ENCODE assay signal across 17 cellular contexts in the genomic region with DNA sequence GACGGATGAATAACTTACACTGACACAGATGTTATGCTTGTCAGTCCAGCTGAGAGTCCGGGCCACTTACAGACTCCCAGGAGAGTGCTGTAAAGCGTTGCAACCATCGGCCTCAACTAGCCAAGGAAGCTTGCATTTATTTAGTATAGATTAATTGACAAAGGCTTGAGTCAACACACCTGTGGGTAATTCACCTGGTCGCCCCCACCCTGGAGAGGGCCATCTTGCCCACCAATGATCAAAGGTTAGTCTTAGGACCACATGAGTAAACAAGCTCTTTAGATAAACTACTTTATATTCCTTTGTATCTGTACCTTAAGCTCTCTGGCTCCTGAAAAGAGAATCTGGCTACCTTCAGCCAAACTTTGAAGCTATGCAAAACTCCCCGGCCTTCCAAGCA. TPM values are rescaled to one million over a fixed set of nuclear protein-coding genes. Genes with fewer than 3 reads are reported as not detected.
DNase-seq lines count a peak whose midpoint lies in the region; ATAC-seq and TF ChIP-seq lines count a peak whose summit lies in the region.
"Had no signal": no experiment of that assay in that cellular context is flagged by ENCODE, and none has a peak within 500 bp of the region (broad histone marks: within the 10 kb centered on the region; RNA-seq: fewer than 3 reads in every experiment).

No MANE protein-coding gene starts in this region.

- H3F3A ChIP-seq in smooth muscle cell (ENCODE audit: low read depth) = no peaks in the 10 kb centered on the region

- peaks cover 29% of the 10 kb centered on the region for H3K4me1 Mint-ChIP-seq in activated naive CD8-positive, alpha-beta T cell (ENCODE audit: low read depth)
- H3K4me1 Mint-ChIP-seq in activated naive CD8-positive, alpha-beta T cell treated with anti-CD3 and anti-CD28 coated beads for 36 hours = peaks cover 21% of the 10 kb centered on the region

- H3K9me3 Mint-ChIP-seq in activated naive CD8-positive, alpha-beta T cell (ENCODE audit: low read depth) = no peaks in the 10 kb centered on the region
- H3K9me3 Mint-ChIP-seq in activated naive CD8-positive, alpha-beta T cell treated with anti-CD3 and anti-CD28 coated beads for 36 hours = peaks cover 12% of the 10 kb centered on the region
- H3K9me3 Mint-ChIP-seq: CD4-positive, CD25-positive, alpha-beta regulatory T cell had no signal

- H3K9me3 ChIP-seq in Panc1 (ENCODE audit: control insufficient read depth, insufficient read depth, low read depth, low read length) (peaks cover 9% of the 10 kb centered on the region; the same call in 1 of the 2 replicates), hepatocyte (ENCODE audit: low read depth) (no peaks in the 10 kb centered on the region), smooth muscle cell (replicated peaks; ENCODE audit: low read depth) (no peaks in the 10 kb centered on the region)
- no peaks in the 10 kb centered on the region for H3K9me3 ChIP-seq in effector memory CD4-positive, alpha-beta T cell (ENCODE audit: control insufficient read depth, low read length)
- H3K9me3 ChIP-seq: HAP-1 had no signal

- H3K36me3 Mint-ChIP-seq in activated naive CD8-positive, alpha-beta T cell = peaks cover 20% of the 10 kb centered on the region
- peaks cover 64% of the 10 kb centered on the region for H3K36me3 Mint-ChIP-seq in activated naive CD8-positive, alpha-beta T cell treated with anti-CD3 and anti-CD28 coated beads for 36 hours

- H3K27ac Mint-ChIP-seq in activated naive CD8-positive, alpha-beta T cell = peak overlapping the region; percentile 58
- H3K27ac Mint-ChIP-seq in activated naive CD8-positive, alpha-beta T cell treated with anti-CD3 and anti-CD28 coated beads for 36 hours = no peak overlapping the region
- H3K27ac Mint-ChIP-seq: GM23338 had no signal

- in situ Hi-C loops in Panc1 (cut with HindIII; ENCODE audit: low pct_unique_long_range_greater_than_20kb, low sequenced_read_pairs) = no loop called here

- H2AFZ ChIP-seq in hepatocyte (no peak overlapping the region), smooth muscle cell (ENCODE audit: low read depth) (no peak overlapping the region)
- H2AFZ ChIP-seq: GM23338 had no signal

- peaks cover 77% of the 10 kb centered on the region for H3K79me2 ChIP-seq in hepatocyte
- peaks cover 68% of the 10 kb centered on the region for H3K79me2 ChIP-seq in smooth muscle cell (ENCODE audit: low read depth)

- H3K4me3 Mint-ChIP-seq in activated naive CD8-positive, alpha-beta T cell = no peak overlapping the region
- H3K4me3 Mint-ChIP-seq in activated naive CD8-positive, alpha-beta T cell treated with anti-CD3 and anti-CD28 coated beads for 36 hours = no peak overlapping the region
- H3K4me3 Mint-ChIP-seq: CD4-positive, CD25-positive, alpha-beta regulatory T cell; GM23338 had no signal

- no TSS peak for BruUV-seq in Panc1 (replicated peaks; lab: Mats Ljungman, UMichigan)

- H3K9me2 ChIP-seq in hepatocyte (replicated peaks; ENCODE audit: insufficient read depth) = no peaks in the 10 kb centered on the region

- H3K27me3 Mint-ChIP-seq in activated naive CD8-positive, alpha-beta T cell = no peaks in the 10 kb centered on the region
- H3K27me3 Mint-ChIP-seq in activated naive CD8-positive, alpha-beta T cell treated with anti-CD3 and anti-CD28 coated beads for 36 hours = no peaks in the 10 kb centered on the region
- H3K27me3 Mint-ChIP-seq: CD4-positive, CD25-positive, alpha-beta regulatory T cell had no signal

- POLR2A ChIA-PET in Panc1 (lab: Charles Lee) = no interaction called here

- no peak for DNase-seq in activated naive CD8-positive, alpha-beta T cell treated with anti-CD3 and anti-CD28 coated beads for 36 hours
- DNase-seq in Panc1 (ENCODE audit: low read depth, low spot score) (no peak), hepatocyte (ENCODE audit: low spot score) (no peak), smooth muscle cell (lab: John Stamatoyannopoulos, UW; ENCODE audit: unreplicated experiment) (no peak), hepatic stellate cell (ENCODE audit: low spot score) (no peak), HPDE6-E6E7 (ENCODE audit: extremely low spot score) (no peak)
- DNase-seq in effector memory CD4-positive, alpha-beta T cell = no peak
- DNase-seq: AML-193; CD4-positive, CD25-positive, alpha-beta regulatory T cell; DMS79; IMR-90 had no signal

- H3K4me2 ChIP-seq in hepatocyte (no peak overlapping the region), smooth muscle cell (no peak overlapping the region)
- H3K4me2 ChIP-seq: GM23338 had no signal

- CTCF ChIA-PET in Panc1 (lab: Charles Lee) = no interaction called here

- TF ChIP-seq CTCF in Panc1 (IDR thresholded peaks at IDR 0.05) (no peak), hepatocyte (IDR thresholded peaks at IDR 0.05; ENCODE audit: poor library complexity) (no peak), smooth muscle cell (IDR thresholded peaks at IDR 0.05; ENCODE audit: borderline replicate concordance, insufficient read depth, poor library complexity, severe bottlenecking) (no peak)

- no peak for ATAC-seq in Panc1
- ATAC-seq: GM12878, GM23338 had no signal

- 87% methylated on average over 6 of the region's 6 CpGs for WGBS in hepatocyte (ENCODE audit: low lambda C conversion rate, missing lambda C conversion rate)
- WGBS in smooth muscle cell (ENCODE audit: low lambda C conversion rate) = 98% methylated on average over 6 of the region's 6 CpGs

- H3K9ac ChIP-seq in smooth muscle cell (ENCODE audit: low read depth) = no peak overlapping the region
- H3K9ac ChIP-seq: BLaER1 treated with 17β-estradiol and CSF1 and Interleukin-3, amounts not matched to agents 10 nM and 100 nM had no signal

- H3K27me3 ChIP-seq in Panc1 (ENCODE audit: control insufficient read depth, insufficient read depth, low read length) (no peaks in the 10 kb centered on the region), hepatocyte (no peaks in the 10 kb centered on the region), smooth muscle cell (ENCODE audit: low read depth) (no peaks in the 10 kb centered on the region)
- H3K27me3 ChIP-seq in effector memory CD4-positive, alpha-beta T cell (replicated peaks; ENCODE audit: control insufficient read depth, insufficient read depth, low read length, poor library complexity, severe bottlenecking) = no peaks in the 10 kb centered on the region

- no peak overlapping the region for H3K4me3 ChIP-seq in Panc1 (ENCODE audit: low read depth in 2 of 2, low read length in 2 of 2)
- no peak overlapping the region for H3K4me3 ChIP-seq in hepatocyte
- H3K4me3 ChIP-seq in smooth muscle cell = no peak overlapping the region
- no peak overlapping the region for H3K4me3 ChIP-seq in effector memory CD4-positive, alpha-beta T cell (ENCODE audit: insufficient read depth, low read depth, low read length, poor library complexity, severe bottlenecking)
- H3K4me3 ChIP-seq: GM12878, GM23338, HAP-1 had no signal

- H3K4me1 ChIP-seq in Panc1 (ENCODE audit: control insufficient read depth, insufficient read depth, low read length) (peaks cover 55% of the 10 kb centered on the region), hepatocyte (ENCODE audit: insufficient read depth) (peaks cover 9% of the 10 kb centered on the region), smooth muscle cell (ENCODE audit: low read depth) (peaks cover 15% of the 10 kb centered on the region)
- H3K4me1 ChIP-seq in effector memory CD4-positive, alpha-beta T cell (ENCODE audit: control insufficient read depth, insufficient read depth, low read length, poor library complexity, severe bottlenecking) = no peaks in the 10 kb centered on the region

- intact Hi-C loops in Panc1 (cut with micrococcal nuclease; ENCODE audit: unreplicated experiment) = no loop called here

- H4K20me1 ChIP-seq in hepatocyte (ENCODE audit: insufficient read depth, poor library complexity, severe bottlenecking) (no peaks in the 10 kb centered on the region), smooth muscle cell (ENCODE audit: low read depth) (peaks cover 78% of the 10 kb centered on the region)

- H3K36me3 ChIP-seq in Panc1 (ENCODE audit: control insufficient read depth, insufficient read depth, low read length) = 0 out of 2 replicates have a peak, but pooled peaks cover 2% of the 10 kb centered on the region
- H3K36me3 ChIP-seq in hepatocyte (replicated peaks; ENCODE audit: insufficient read depth, low read depth) = no peaks in the 10 kb centered on the region
- no peaks in the 10 kb centered on the region for H3K36me3 ChIP-seq in smooth muscle cell (ENCODE audit: low read depth)
- H3K36me3 ChIP-seq in effector memory CD4-positive, alpha-beta T cell (ENCODE audit: control insufficient read depth, insufficient read depth, low read length) = peaks cover 9% of the 10 kb centered on the region

- H3K27ac ChIP-seq in Panc1 (ENCODE audit: low read length) (peak overlapping the region; percentile 81), hepatocyte (peak overlapping the region; percentile 11), smooth muscle cell (ENCODE audit: low read depth) (peak overlapping the region; percentile 6)
- no peak overlapping the region for H3K27ac ChIP-seq in effector memory CD4-positive, alpha-beta T cell (ENCODE audit: insufficient read depth, low read length, poor library complexity, severe bottlenecking)
- H3K27ac ChIP-seq: 22Rv1; BLaER1 treated with 17β-estradiol and CSF1 and Interleukin-3, amounts not matched to agents 10 nM and 100 nM had no signal

RNA-seq across cellular contexts. Expression of a gene that starts 51.0 kb away (rescaled TPM):
- 10 to 100 TPM; 67.9 to 69.5 TPM for total RNA-seq in activated naive CD8-positive, alpha-beta T cell treated with anti-CD3 and anti-CD28 coated beads for 36 hours
- total RNA-seq in Panc1 (2021; ENCODE audit: unreplicated experiment) (185 TPM), hepatocyte (50.9 and 51.5 TPM in 2 replicates), smooth muscle cell (48.4 and 98.4 TPM in 2 replicates)
- 115 TPM for polyA plus RNA-seq in Panc1 (2012; ENCODE audit: insufficient read length)
- polyA plus RNA-seq in hepatocyte (25.6 and 26.5 TPM in 2 replicates), smooth muscle cell (20.6 and 22.1 TPM in 2 replicates)
